14 cellular contexts compared by ENCODE assay signal in the genomic region with DNA sequence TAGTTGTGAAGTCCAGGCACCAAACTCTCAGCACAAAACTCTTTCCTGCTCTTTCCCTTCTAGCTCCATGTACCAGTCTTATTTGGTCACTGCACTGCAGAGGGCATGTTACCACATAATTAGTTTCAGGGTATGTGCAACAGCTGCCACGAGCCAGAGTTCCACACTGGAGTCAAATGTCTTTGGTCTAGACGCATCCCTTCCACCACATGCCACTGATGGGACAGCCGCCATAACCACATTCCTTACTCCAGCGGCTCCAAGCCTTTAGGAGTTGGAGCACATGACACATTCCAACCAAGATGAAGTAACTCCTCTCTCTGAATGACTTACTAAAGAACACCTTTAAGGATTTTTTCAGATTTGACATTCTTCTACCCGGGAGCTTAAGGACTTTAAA.
DNase-seq lines count a peak whose midpoint lies in the region; ATAC-seq, FAIRE-seq and TF ChIP-seq lines count a peak whose summit lies in the region.
"Had no signal": no experiment of that assay in that cellular context is flagged by ENCODE, and none has a peak within 500 bp of the region (broad histone marks: within the 10 kb centered on the region; RNA-seq: fewer than 3 reads in every experiment).

No MANE protein-coding gene starts in this region.

- ATAC-seq in HG03342 (IDR thresholded peaks at IDR 0.05; ENCODE audit: unreplicated experiment) (no peak), HG02970 (IDR thresholded peaks at IDR 0.05; ENCODE audit: low FRiP score, unreplicated experiment) (no peak)
- ATAC-seq: effector memory CD8-positive, alpha-beta T cell; K562; natural killer cell treated with Interleukin-12 subunit alpha and Interleukin-12 subunit beta and Interleukin-15 and Interleukin-18, amount 100 ng/mL, for 72 hours had no signal

- no peak for TF ChIP-seq CTCF in bronchial epithelial cell (IDR thresholded peaks at IDR 0.05; ENCODE audit: insufficient read depth, low read length, severe bottlenecking)

- peak; percentile 86 for DNase-seq in AG08395 (ENCODE audit: low spot score)
- peak; percentile 3 for DNase-seq in HCEC 1CT
- DNase-seq in bronchial epithelial cell (ENCODE audit: low read depth): peak; percentile 43
- DNase-seq in kidney tubule cell (ENCODE audit: low spot score): peak; percentile 91
- no peak for DNase-seq in UCSD-AML1 (lab: John Stamatoyannopoulos, UW; ENCODE audit: unreplicated experiment)
- DNase-seq in NCI-H748 (lab: John Stamatoyannopoulos, UW; ENCODE audit: unreplicated experiment): no peak
- DNase-seq: activated CD8-positive, alpha-beta memory T cell treated with anti-CD3 and anti-CD28 coated beads for 24 hours; effector memory CD8-positive, alpha-beta T cell; NCI-H2029 had no signal

- no peaks in the 10 kb centered on the region for H3K36me3 ChIP-seq in bronchial epithelial cell (ENCODE audit: control insufficient read depth, insufficient read depth, low read length)
- H3K36me3 ChIP-seq: BLaER1 had no signal

- H3K27me3 ChIP-seq in bronchial epithelial cell (ENCODE audit: control insufficient read depth, insufficient read depth, low read length): no peaks in the 10 kb centered on the region
- H3K27me3 ChIP-seq: BLaER1 had no signal

- no peak overlapping the region for H3K4me3 ChIP-seq in bronchial epithelial cell (ENCODE audit: low read depth, low read length)
- H3K4me3 ChIP-seq: BLaER1, K562 had no signal

- no peak for FAIRE-seq in bronchial epithelial cell (lab: Jason Lieb, UNC)
- FAIRE-seq: K562 had no signal

Comparison
In these comparisons a context has a peak if more than half of its experiments do, and no peak if none do; other contexts are left out.
1. DNase-seq: peak in AG08395 (single experiment), HCEC 1CT (single experiment), bronchial epithelial cell (single experiment) and kidney tubule cell (single experiment); none in UCSD-AML1 (single experiment) and NCI-H748 (single experiment).